In genomic region chr12:43550831-43551270, GRCh38 we compare ENCODE assay signal across 18 cellular contexts. TPM values are rescaled to one million over a fixed set of nuclear protein-coding genes. Genes with fewer than 3 reads are reported as not detected.
DNase-seq lines count a peak whose midpoint lies in the region; ATAC-seq and TF ChIP-seq lines count a peak whose summit lies in the region.
"Had no signal": no experiment of that assay in that cellular context is flagged by ENCODE, and none has a peak within 500 bp of the region (broad histone marks: within the 10 kb centered on the region; RNA-seq: fewer than 3 reads in every experiment).

No MANE protein-coding gene starts in this region.

- no peak for TF ChIP-seq POLR2A in body of pancreas (IDR thresholded peaks at IDR 0.05)

- ATAC-seq in GM23338 (peak; percentile 30), HG03460 (IDR thresholded peaks at IDR 0.05; ENCODE audit: unreplicated experiment) (no peak), body of pancreas (no peak)
- ATAC-seq: effector memory CD8-positive, alpha-beta T cell; GM12878; natural killer cell treated with Interleukin-12 subunit alpha and Interleukin-12 subunit beta and Interleukin-15 and Interleukin-18, amount 100 ng/mL, for 72 hours had no signal

- H3K9me3 ChIP-seq in trophoblast cell (ENCODE audit: insufficient read depth, low read depth, low read length) = no peaks in the 10 kb centered on the region
- no peaks in the 10 kb centered on the region for H3K9me3 ChIP-seq in body of pancreas
- H3K9me3 ChIP-seq: testis had no signal

- H3K4me1 Mint-ChIP-seq in GM23338 = peaks cover 11% of the 10 kb centered on the region

- H3K79me1 ChIP-seq in trophoblast cell (ENCODE audit: low read length) = no peaks in the 10 kb centered on the region

- H3K9me3 Mint-ChIP-seq in GM23338 = peaks cover 6% of the 10 kb centered on the region

- H3K27me3 ChIP-seq in GM23338 (ENCODE audit: insufficient read depth) (peaks cover 26% of the 10 kb centered on the region), trophoblast cell (ENCODE audit: insufficient read depth, low read length) (peaks cover 13% of the 10 kb centered on the region), body of pancreas (no peaks in the 10 kb centered on the region)
- H3K27me3 ChIP-seq: testis had no signal

- peaks cover 28% of the 10 kb centered on the region for H3K79me2 ChIP-seq in GM23338 (replicated peaks; ENCODE audit: insufficient read depth)
- H3K79me2 ChIP-seq in trophoblast cell (ENCODE audit: control insufficient read depth, insufficient read depth, low read length, poor library complexity) = peaks cover 3% of the 10 kb centered on the region

- no peak overlapping the region for H3K9ac ChIP-seq in trophoblast cell (ENCODE audit: low read length)

- H4K91ac ChIP-seq in trophoblast cell (ENCODE audit: low read depth, low read length) = no peak overlapping the region

- no peak overlapping the region for H4K12ac ChIP-seq in trophoblast cell (ENCODE audit: low read depth, low read length)

- H3K18ac ChIP-seq in trophoblast cell (ENCODE audit: low read length) = no peak overlapping the region

- no peak overlapping the region for H2BK120ac ChIP-seq in trophoblast cell (ENCODE audit: insufficient read depth, low read length, poor library complexity)

- no peak overlapping the region for H2BK5ac ChIP-seq in trophoblast cell (ENCODE audit: low read depth, low read length, poor library complexity)

- peaks cover 3% of the 10 kb centered on the region; the same call in 1 of the 2 replicates for H4K20me1 ChIP-seq in GM23338 (replicated peaks; ENCODE audit: insufficient read depth)

- H2AK5ac ChIP-seq in trophoblast cell (ENCODE audit: low read length) = no peak overlapping the region

- H3K4me2 ChIP-seq in GM23338 (peak overlapping the region; percentile 91), trophoblast cell (ENCODE audit: low read length) (peak overlapping the region; percentile 96)

- H3K27me3 Mint-ChIP-seq in GM23338 (ENCODE audit: insufficient read depth, low read depth, poor library complexity) = peaks cover 22% of the 10 kb centered on the region

- H2AFZ ChIP-seq in GM23338 (peak overlapping the region; percentile 93; the same call in 1 of the 2 replicates), trophoblast cell (ENCODE audit: insufficient read depth, low read length, poor library complexity) (peak overlapping the region; percentile 63)

- DNase-seq in GM23338 (ENCODE audit: low spot score) = peak; percentile 56
- DNase-seq in astrocyte of the hippocampus (ENCODE audit: low read depth, low spot score) = peak; percentile 3
- peak; percentile 10 for DNase-seq in iPS-NIHi11 (ENCODE audit: low spot score)
- no peak for DNase-seq in trophoblast cell
- no peak for DNase-seq in NCI-H2171 treated with DMSO at 0.1 percent for 48 hours (lab: John Stamatoyannopoulos, UW)
- no peak for DNase-seq in NCI-H2171 (lab: John Stamatoyannopoulos, UW)
- no peak for DNase-seq in body of pancreas
- DNase-seq: activated CD8-positive, alpha-beta memory T cell treated with anti-CD3 and anti-CD28 coated beads, Interleukin-2, amount 50 U/mL, for 48 hours; activated naive CD4-positive, alpha-beta T cell treated with anti-CD3 and anti-CD28 coated beads for 36 hours; effector memory CD8-positive, alpha-beta T cell; NCI-H345; SHP77 treated with DMSO at 0.1 percent for 48 hours; testis had no signal

- no peak overlapping the region for H3K14ac ChIP-seq in trophoblast cell (ENCODE audit: low read length)

- H3K4me3 ChIP-seq in GM23338 = peak overlapping the region; percentile 79
- H3K4me3 ChIP-seq in trophoblast cell (ENCODE audit: low read depth, low read length) = peak overlapping the region; percentile 76
- no peak overlapping the region for H3K4me3 ChIP-seq in body of pancreas
- H3K4me3 ChIP-seq: GM12878, lung had no signal

- H3K4ac ChIP-seq in trophoblast cell (ENCODE audit: low read depth, low read length) = no peak overlapping the region

- H3F3A ChIP-seq in GM23338 (replicated peaks; ENCODE audit: low read depth) = no peaks in the 10 kb centered on the region

- peaks cover 4% of the 10 kb centered on the region; the same call in 1 of the 2 replicates for H3K36me3 ChIP-seq in GM23338 (ENCODE audit: insufficient read depth)
- H3K36me3 ChIP-seq in trophoblast cell (ENCODE audit: control insufficient read depth in 1 of 2, insufficient read depth in 2 of 2, low read length in 2 of 2) = no peaks in the 10 kb centered on the region
- no peaks in the 10 kb centered on the region for H3K36me3 ChIP-seq in body of pancreas (replicated peaks in 1 of 2; ENCODE audit: insufficient read depth in 1 of 2, low read depth in 2 of 2)

- H4K8ac ChIP-seq in trophoblast cell (ENCODE audit: low read depth, low read length) = no peak overlapping the region

- H3K27ac Mint-ChIP-seq in GM23338 = no peak overlapping the region
- H3K27ac Mint-ChIP-seq: activated naive CD4-positive, alpha-beta T cell treated with anti-CD3 and anti-CD28 coated beads for 36 hours; effector memory CD8-positive, alpha-beta T cell; natural killer cell treated with Interleukin-12 subunit alpha and Interleukin-12 subunit beta and Interleukin-15 and Interleukin-18, amount 100 ng/mL, for 72 hours; T-helper 2 cell treated with Interferon-gamma antibody and Interleukin-4, amounts not matched to agents 5 μg/mL and 100 μg/mL, for 36 hours had no signal

- intact Hi-C loops in body of pancreas (cut with DNase I) = no loop called here

- no peaks in the 10 kb centered on the region for H3K9me2 ChIP-seq in GM23338 (ENCODE audit: insufficient read depth)

- H3K27ac ChIP-seq in GM23338 (ENCODE audit: low read depth) (no peak overlapping the region), trophoblast cell (ENCODE audit: low read depth, low read length) (no peak overlapping the region), body of pancreas (no peak overlapping the region)
- H3K27ac ChIP-seq: testis had no signal

- peaks cover 5% of the 10 kb centered on the region; the same call in 1 of the 2 replicates for H3K4me1 ChIP-seq in GM23338 (ENCODE audit: insufficient read depth)
- peaks cover 16 to 20% of the 10 kb centered on the region in 2 experiments for H3K4me1 ChIP-seq in trophoblast cell (ENCODE audit: control insufficient read depth in 1 of 2, insufficient read depth in 2 of 2, low read length in 2 of 2)
- peaks cover 10% of the 10 kb centered on the region for H3K4me1 ChIP-seq in body of pancreas
- H3K4me1 ChIP-seq: testis had no signal

- TF ChIP-seq CTCF in GM23338 (conservative IDR thresholded peaks at IDR 0.05; ENCODE audit: low read depth in 2 of 2) = no peak
- no peak for TF ChIP-seq CTCF in body of pancreas (IDR thresholded peaks at IDR 0.05)

- H3K4me3 Mint-ChIP-seq in GM23338 = peak overlapping the region; percentile 93
- H3K4me3 Mint-ChIP-seq: activated naive CD4-positive, alpha-beta T cell treated with anti-CD3 and anti-CD28 coated beads for 36 hours; effector memory CD8-positive, alpha-beta T cell; natural killer cell treated with Interleukin-12 subunit alpha and Interleukin-12 subunit beta and Interleukin-15 and Interleukin-18, amount 100 ng/mL, for 72 hours; T-helper 2 cell treated with Interferon-gamma antibody and Interleukin-4, amounts not matched to agents 5 μg/mL and 100 μg/mL, for 36 hours had no signal

- H3K23ac ChIP-seq in trophoblast cell (ENCODE audit: low read length) = peak overlapping the region; percentile 18

- no peak overlapping the region for H2BK12ac ChIP-seq in trophoblast cell (ENCODE audit: low read length)

- no CpG with 5 or more reads among the region's 31 CpGs for WGBS in trophoblast cell (ENCODE audit: extremely low coverage, insufficient coverage, insufficient read length)
- WGBS in body of pancreas, 2 donors = 3% methylated on average over 31 of the region's 31 CpGs; no CpG with 5 or more reads in 1 of the 2 donors

- H3K36me3 Mint-ChIP-seq in GM23338 (ENCODE audit: low read depth) = peaks cover 5% of the 10 kb centered on the region; the same call in 2 of the 3 replicates

TF ChIP-seq in GM23338, 12 proteins besides CTCF, POLR2A, EP300 and RAD21 (continues in another document):
- TF ChIP-seq EZH2 (IDR thresholded peaks at IDR 0.05; ENCODE audit: low read depth, unreplicated experiment) (no peak), ETS1 (IDR thresholded peaks at IDR 0.05) (no peak), POLR2AphosphoS5 (IDR thresholded peaks at IDR 0.05; ENCODE audit: low read depth) (no peak)

RNA-seq across cellular contexts. Expression of gene ADAMTS20, which starts 1.2 kb away (rescaled TPM):
- total RNA-seq in GM23338 (2014; rRNA removed; shearing (Covaris generic)) = 8.7 and 9.3 TPM in 2 replicates
- polyA plus RNA-seq in GM23338 (2016; fragmentation: Nextera tagmentation; extraction: Ambion mirVana) = 1.5 and 2.0 TPM in 2 replicates
- 20.3 and 21.5 TPM in 2 replicates for polyA plus RNA-seq in trophoblast cell (2013)
- not detected for total RNA-seq in body of pancreas
- total RNA-seq: activated naive CD4-positive, alpha-beta T cell treated with anti-CD3 and anti-CD28 coated beads for 36 hours; GM12878; lung; natural killer cell treated with Interleukin-12 subunit alpha and Interleukin-12 subunit beta and Interleukin-15 and Interleukin-18, amount 100 ng/mL, for 72 hours had no signal
- polyA plus RNA-seq: lung had no signal

Comparison
In these comparisons a context has a peak if more than half of its experiments do, and no peak if none do; other contexts are left out.
1. DNase-seq: peak in GM23338 (single experiment), astrocyte of the hippocampus (single experiment) and iPS-NIHi11 (single experiment); none in trophoblast cell (0 of 2), NCI-H2171 treated with DMSO at 0.1 percent for 48 hours (single experiment), NCI-H2171 (single experiment) and body of pancreas (0 of 4).
2. H3K4me3 ChIP-seq: peak in GM23338 (single experiment) and trophoblast cell (single experiment); none in body of pancreas (0 of 2).